Comparison of ENCODE assay signal across 8 cellular contexts in genomic region chr17:39676198-39676819, GRCh38. TPM values are rescaled to one million over a fixed set of nuclear protein-coding genes. Genes with fewer than 3 reads are reported as not detected.
DNase-seq lines count a peak whose midpoint lies in the region; ATAC-seq and TF ChIP-seq lines count a peak whose summit lies in the region.

No MANE protein-coding gene starts in this region.

- no peaks in the 10 kb centered on the region for H3K36me3 Mint-ChIP-seq in activated CD8-positive, alpha-beta memory T cell treated with anti-CD3 and anti-CD28 coated beads, Interleukin-2, amount 10 ng/mL, durations not matched to agents 7 days and 5 days

- CTCF ChIA-PET in activated CD8-positive, alpha-beta memory T cell treated with anti-CD3 and anti-CD28 coated beads, Interleukin-2, amount 10 ng/mL, durations not matched to agents 7 days and 5 days (lab: Charles Lee): interaction anchor here (0.9 to 16.7 kb wide), 7 partner anchors 9 to 188 kb away, joined by 3 to 227 read pairs (median 8); partner anchors contain the start of genes IKZF3, MIEN1, PGAP3 and PPP1R1B

- intact Hi-C loops in left colon (cut with DNase I, micrococcal nuclease): no loop called here

- H3K27ac Mint-ChIP-seq in activated CD8-positive, alpha-beta memory T cell treated with anti-CD3 and anti-CD28 coated beads, Interleukin-2, amount 10 ng/mL, durations not matched to agents 7 days and 5 days: peak overlapping the region; percentile 79

- DNase-seq in GM10266 (ENCODE audit: extremely low spot score) (peak; percentile 64), NCI-H1105 (lab: John Stamatoyannopoulos, UW) (peak; percentile 12), left colon (peak; percentile 83 to 86), tibial nerve (ENCODE audit: low spot score in 2 of 2) (no peak), SW 1271 (lab: John Stamatoyannopoulos, UW) (no peak), SIG-M5 (lab: John Stamatoyannopoulos, UW) (no peak)
- DNase-seq in activated CD8-positive, alpha-beta memory T cell treated with anti-CD3 and anti-CD28 coated beads, Interleukin-2, amount 10 ng/mL, durations not matched to agents 7 days and 5 days: peak; percentile 81

- peaks cover 2% of the 10 kb centered on the region for H3K27me3 Mint-ChIP-seq in activated CD8-positive, alpha-beta memory T cell treated with anti-CD3 and anti-CD28 coated beads, Interleukin-2, amount 10 ng/mL, durations not matched to agents 7 days and 5 days

- no peaks in the 10 kb centered on the region for H3K9me3 Mint-ChIP-seq in activated CD8-positive, alpha-beta memory T cell treated with anti-CD3 and anti-CD28 coated beads, Interleukin-2, amount 10 ng/mL, durations not matched to agents 7 days and 5 days (ENCODE audit: low read depth)

- peaks cover 0 to 3% of the 10 kb centered on the region in 2 donors for H3K27me3 ChIP-seq in tibial nerve

- peak in 1 of 2 donors; percentile 19 for TF ChIP-seq EP300 in tibial nerve (IDR thresholded peaks at IDR 0.05)

- peaks cover 0 to 17% (median 0%) of the 10 kb centered on the region in 3 donors for H3K36me3 ChIP-seq in tibial nerve

- H3K27ac ChIP-seq in tibial nerve: peak overlapping the region in 3 of 4 donors; percentile 62 to 78 (median 67)

- 53 to 59% methylated on average over 6 to 7 of the region's 7 CpGs for WGBS in tibial nerve, 2 donors

- ATAC-seq in activated CD8-positive, alpha-beta memory T cell treated with anti-CD3 and anti-CD28 coated beads, Interleukin-2, amount 10 ng/mL, durations not matched to agents 7 days and 5 days: peak; percentile 85
- ATAC-seq in left colon (peak; percentile 51), HG02884 (IDR thresholded peaks at IDR 0.05; ENCODE audit: unreplicated experiment) (no peak)

- H3K4me1 ChIP-seq in tibial nerve: peaks cover 0 to 47% (median 27%) of the 10 kb centered on the region in 4 donors

- TF ChIP-seq CTCF in GM10266 (IDR thresholded peaks at IDR 0.05; ENCODE audit: control insufficient read depth, insufficient read depth, low read depth, missing control alignments): no peak
- TF ChIP-seq CTCF in tibial nerve (IDR thresholded peaks at IDR 0.05): no peak

- no peak overlapping the region for H3K4me3 Mint-ChIP-seq in activated CD8-positive, alpha-beta memory T cell treated with anti-CD3 and anti-CD28 coated beads, Interleukin-2, amount 10 ng/mL, durations not matched to agents 7 days and 5 days

- no peaks in the 10 kb centered on the region for H3K9me3 ChIP-seq in tibial nerve

- H3K4me1 Mint-ChIP-seq in activated CD8-positive, alpha-beta memory T cell treated with anti-CD3 and anti-CD28 coated beads, Interleukin-2, amount 10 ng/mL, durations not matched to agents 7 days and 5 days: peaks cover 56% of the 10 kb centered on the region

- TF ChIP-seq POLR2A in tibial nerve (IDR thresholded peaks at IDR 0.05): no peak

- H3K4me3 ChIP-seq in tibial nerve: no peak overlapping the region

RNA-seq across cellular contexts. Expression of gene PNMT, which starts 8.1 kb away (rescaled TPM):
- not detected for total RNA-seq in activated CD8-positive, alpha-beta memory T cell treated with anti-CD3 and anti-CD28 coated beads, Interleukin-2, amount 10 ng/mL, durations not matched to agents 7 days and 5 days
- total RNA-seq in left colon (1 to 10 TPM in 1 of 2 donors, under 1 TPM in 1; 0.73 to 1.0 TPM), tibial nerve (10 to 100 TPM in 3 of 4 donors, 1 to 10 TPM in 1; 2.4 to 19.6 (median 12.4) TPM)

RNA-seq across cellular contexts. Expression of gene TCAP, which starts 11.2 kb away (rescaled TPM):
- 1 to 10 TPM; 1.1 to 1.3 TPM for total RNA-seq in activated CD8-positive, alpha-beta memory T cell treated with anti-CD3 and anti-CD28 coated beads, Interleukin-2, amount 10 ng/mL, durations not matched to agents 7 days and 5 days
- total RNA-seq in left colon: under 1 TPM; 0.43 to 0.50 TPM
- 1 to 10 TPM in 1 of 4 donors, under 1 TPM in 3; 0.30 to 5.5 (median 0.61) TPM for total RNA-seq in tibial nerve

RNA-seq across cellular contexts. Expression of gene PGAP3, which starts 11.5 kb away (rescaled TPM):
- 10 to 100 TPM; 10.5 to 13.8 TPM for total RNA-seq in activated CD8-positive, alpha-beta memory T cell treated with anti-CD3 and anti-CD28 coated beads, Interleukin-2, amount 10 ng/mL, durations not matched to agents 7 days and 5 days
- total RNA-seq in left colon: 10 to 100 TPM; 46.1 to 56.1 TPM
- 10 to 100 TPM; 10.9 to 16.5 (median 15.1) TPM for total RNA-seq in tibial nerve

RNA-seq across cellular contexts. Expression of gene ERBB2, which starts 23.6 kb away (rescaled TPM):
- 1 to 10 TPM; 3.5 to 4.7 TPM for total RNA-seq in activated CD8-positive, alpha-beta memory T cell treated with anti-CD3 and anti-CD28 coated beads, Interleukin-2, amount 10 ng/mL, durations not matched to agents 7 days and 5 days
- total RNA-seq in left colon (100 to 1,000 TPM; 178 to 179 TPM), tibial nerve (100 to 1,000 TPM; 101 to 131 (median 114) TPM)

RNA-seq across cellular contexts. Expression of gene STARD3, which starts 39.4 kb away (rescaled TPM):
- 10 to 100 TPM; 70.5 to 75.7 TPM for total RNA-seq in activated CD8-positive, alpha-beta memory T cell treated with anti-CD3 and anti-CD28 coated beads, Interleukin-2, amount 10 ng/mL, durations not matched to agents 7 days and 5 days
- total RNA-seq in left colon: 10 to 100 TPM; 37.2 to 44.3 TPM
- 100 to 1,000 TPM in 3 of 4 donors, 10 to 100 TPM in 1; 85.3 to 170 (median 108) TPM for total RNA-seq in tibial nerve

Comparison
In these comparisons a context has a peak if more than half of its experiments do, and no peak if none do; other contexts are left out.
1. DNase-seq: peak in GM10266 (single experiment), NCI-H1105 (single experiment), activated CD8-positive, alpha-beta memory T cell treated with anti-CD3 and anti-CD28 coated beads, Interleukin-2, amount 10 ng/mL, durations not matched to agents 7 days and 5 days (single experiment) and left colon (2 of 2); none in tibial nerve (0 of 2), SW 1271 (0 of 2) and SIG-M5 (single experiment).